1 cellular context compared by ENCODE assay signal in genomic region chr7:6729492-6730342, GRCh38.
A peak's percentile ranks its signal among the peaks of the same experiment; 100 is the strongest.
TF ChIP-seq lines count a peak whose summit lies in the region.

No MANE protein-coding gene starts in this region.

TF ChIP-seq in SK-N-SH treated with all-trans-retinoic acid at 6 μM for 48 hours, 23 proteins besides CTCF, POLR2A, EP300 and RAD21 (continued from another document):
- TF ChIP-seq POU6F1 (CRISPR knock-in tag; IDR thresholded peaks at IDR 0.05; ENCODE audit: borderline replicate concordance, low read depth): 0 out of 2 replicates have a peak, but pooled peaks have one; percentile 67
